ENCODE assay signal across 16 cellular contexts in genomic region chr9:91177081-91177480, GRCh38.
DNase-seq lines count a peak whose midpoint lies in the region; ATAC-seq, FAIRE-seq and TF ChIP-seq lines count a peak whose summit lies in the region.
"Had no signal": no experiment of that assay in that cellular context is flagged by ENCODE, and none has a peak within 500 bp of the region (broad histone marks: within the 10 kb centered on the region; RNA-seq: fewer than 3 reads in every experiment).

No MANE protein-coding gene starts in this region.

- CTCF ChIA-PET in activated CD8-positive, alpha-beta T cell treated with anti-CD3 and anti-CD28 coated beads, Interleukin-2, amount 10 ng/mL, durations not matched to agents 7 days and 5 days (lab: Charles Lee), result interaction anchor here (1.0 to 5.0 kb wide), 7 partner anchors 10 to 127 kb away, joined by 3 to 36 read pairs (median 6); no protein-coding TSS in a partner anchor

- no peak for DNase-seq in T-helper 2 cell treated with Interferon-gamma antibody and Interleukin-4, amounts not matched to agents 5 μg/mL and 100 μg/mL, for 36 hours (ENCODE audit: low spot score)
- no peak for DNase-seq in T-helper 2 cell
- DNase-seq in activated CD8-positive, alpha-beta T cell treated with anti-CD3 and anti-CD28 coated beads, Interleukin-2, amount 10 ng/mL, durations not matched to agents 7 days and 5 days, result peak; percentile 18
- DNase-seq in foreskin keratinocyte, result no peak
- peak; percentile 10 for DNase-seq in stimulated activated naive CD8-positive, alpha-beta T cell treated with anti-CD3 and anti-CD28 coated beads, Interleukin-15, Interleukin-2, amounts not matched to agents 100 U/mL and 50 U/mL, for 24 hours
- no peak for DNase-seq in DMS153 treated with DMSO at 0.1 percent for 48 hours (lab: John Stamatoyannopoulos, UW; ENCODE audit: unreplicated experiment)
- DNase-seq in D721Med (ENCODE audit: insufficient read length, low spot score), result no peak
- DNase-seq: 8988T; activated naive CD4-positive, alpha-beta T cell treated with anti-CD3 and anti-CD28 coated beads for 36 hours; kidney glomerular epithelial cell; NCI-H1105 treated with DMSO at 0.1 percent for 48 hours; NCI-H510A treated with DMSO at 0.1 percent for 48 hours; retina had no signal

- peaks cover 22% of the 10 kb centered on the region for H3K9me3 Mint-ChIP-seq in T-helper 2 cell treated with Interferon-gamma antibody and Interleukin-4, amounts not matched to agents 5 μg/mL and 100 μg/mL, for 36 hours
- H3K9me3 Mint-ChIP-seq in activated CD8-positive, alpha-beta T cell treated with anti-CD3 and anti-CD28 coated beads, Interleukin-2, amount 10 ng/mL, durations not matched to agents 7 days and 5 days (ENCODE audit: insufficient read depth), result peaks cover 8% of the 10 kb centered on the region
- H3K9me3 Mint-ChIP-seq: activated naive CD4-positive, alpha-beta T cell treated with anti-CD3 and anti-CD28 coated beads for 36 hours had no signal

- H3K27me3 Mint-ChIP-seq in T-helper 2 cell treated with Interferon-gamma antibody and Interleukin-4, amounts not matched to agents 5 μg/mL and 100 μg/mL, for 36 hours (ENCODE audit: low read depth), result no peaks in the 10 kb centered on the region
- H3K27me3 Mint-ChIP-seq in activated CD8-positive, alpha-beta T cell treated with anti-CD3 and anti-CD28 coated beads, Interleukin-2, amount 10 ng/mL, durations not matched to agents 7 days and 5 days (ENCODE audit: low read depth), result no peaks in the 10 kb centered on the region

- FAIRE-seq in D721Med (lab: Jason Lieb, UNC), result no peak
- FAIRE-seq: G401.6 had no signal

- H3K27ac Mint-ChIP-seq in T-helper 2 cell treated with Interferon-gamma antibody and Interleukin-4, amounts not matched to agents 5 μg/mL and 100 μg/mL, for 36 hours, result peak overlapping the region; percentile 92
- H3K27ac Mint-ChIP-seq in activated CD8-positive, alpha-beta T cell treated with anti-CD3 and anti-CD28 coated beads, Interleukin-2, amount 10 ng/mL, durations not matched to agents 7 days and 5 days, result peak overlapping the region; percentile 94

- POLR2A ChIA-PET in activated CD8-positive, alpha-beta T cell treated with anti-CD3 and anti-CD28 coated beads, Interleukin-2, amount 10 ng/mL, durations not matched to agents 7 days and 5 days (lab: Charles Lee), result interaction anchor here (0.6 to 2.1 kb wide), 8 partner anchors 12 to 243 kb away, joined by 3 to 17 read pairs (median 4); no protein-coding TSS in a partner anchor

- peaks cover 51% of the 10 kb centered on the region for H3K4me1 Mint-ChIP-seq in T-helper 2 cell treated with Interferon-gamma antibody and Interleukin-4, amounts not matched to agents 5 μg/mL and 100 μg/mL, for 36 hours (ENCODE audit: low read depth)
- H3K4me1 Mint-ChIP-seq in activated CD8-positive, alpha-beta T cell treated with anti-CD3 and anti-CD28 coated beads, Interleukin-2, amount 10 ng/mL, durations not matched to agents 7 days and 5 days (ENCODE audit: low read depth), result peaks cover 61% of the 10 kb centered on the region

- no peaks in the 10 kb centered on the region for H3K27me3 ChIP-seq in foreskin keratinocyte
- H3K27me3 ChIP-seq: Peyer's patch had no signal

- TF ChIP-seq CTCF in foreskin keratinocyte (conservative IDR thresholded peaks at IDR 0.05) (no peak), D721Med (IDR thresholded peaks at IDR 0.05; ENCODE audit: insufficient read depth, missing control alignments) (no peak)

- peaks cover 16% of the 10 kb centered on the region for H3K4me1 ChIP-seq in foreskin keratinocyte

- peak overlapping the region; percentile 57 for H3K27ac ChIP-seq in foreskin keratinocyte
- H3K27ac ChIP-seq: Peyer's patch had no signal

- H3K4me3 Mint-ChIP-seq in T-helper 2 cell treated with Interferon-gamma antibody and Interleukin-4, amounts not matched to agents 5 μg/mL and 100 μg/mL, for 36 hours, result peak overlapping the region; percentile 75
- H3K4me3 Mint-ChIP-seq in activated CD8-positive, alpha-beta T cell treated with anti-CD3 and anti-CD28 coated beads, Interleukin-2, amount 10 ng/mL, durations not matched to agents 7 days and 5 days, result peak overlapping the region; percentile 55
- H3K4me3 Mint-ChIP-seq: activated naive CD4-positive, alpha-beta T cell treated with anti-CD3 and anti-CD28 coated beads for 36 hours had no signal

- peaks cover 15% of the 10 kb centered on the region for H3K36me3 Mint-ChIP-seq in T-helper 2 cell treated with Interferon-gamma antibody and Interleukin-4, amounts not matched to agents 5 μg/mL and 100 μg/mL, for 36 hours (ENCODE audit: low read depth)
- peaks cover 25% of the 10 kb centered on the region for H3K36me3 Mint-ChIP-seq in activated CD8-positive, alpha-beta T cell treated with anti-CD3 and anti-CD28 coated beads, Interleukin-2, amount 10 ng/mL, durations not matched to agents 7 days and 5 days (ENCODE audit: low read depth)

- no peak for ATAC-seq in activated CD8-positive, alpha-beta T cell treated with anti-CD3 and anti-CD28 coated beads, Interleukin-2, amount 10 ng/mL, durations not matched to agents 7 days and 5 days
- ATAC-seq in foreskin keratinocyte (no peak), GM21360 (IDR thresholded peaks at IDR 0.05; ENCODE audit: unreplicated experiment) (no peak)
- no peak for ATAC-seq in stimulated activated naive CD8-positive, alpha-beta T cell treated with anti-CD3 and anti-CD28 coated beads, Interleukin-15, Interleukin-2, amounts not matched to agents 100 U/mL and 50 U/mL, for 24 hours

Comparison
In these comparisons a context has a peak if more than half of its experiments do, and no peak if none do; other contexts are left out.
1. DNase-seq: peak in activated CD8-positive, alpha-beta T cell treated with anti-CD3 and anti-CD28 coated beads, Interleukin-2, amount 10 ng/mL, durations not matched to agents 7 days and 5 days (single experiment) and stimulated activated naive CD8-positive, alpha-beta T cell treated with anti-CD3 and anti-CD28 coated beads, Interleukin-15, Interleukin-2, amounts not matched to agents 100 U/mL and 50 U/mL, for 24 hours (single experiment); none in T-helper 2 cell treated with Interferon-gamma antibody and Interleukin-4, amounts not matched to agents 5 μg/mL and 100 μg/mL, for 36 hours (single experiment), T-helper 2 cell (0 of 5), foreskin keratinocyte (0 of 2), DMS153 treated with DMSO at 0.1 percent for 48 hours (single experiment) and D721Med (single experiment).